2 cellular contexts compared by ENCODE assay signal in genomic region chr11:77089004-77089545, GRCh38.
TF ChIP-seq lines count a peak whose summit lies in the region.

No MANE protein-coding gene starts in this region.

TF ChIP-seq in liver, 16 proteins besides CTCF, POLR2A, EP300 and RAD21:
- no peak for TF ChIP-seq MAX (IDR thresholded peaks at IDR 0.05)
- TF ChIP-seq YY1 (IDR thresholded peaks at IDR 0.05) = no peak
- TF ChIP-seq NR2F2 (IDR thresholded peaks at IDR 0.05) = no peak
- no peak for TF ChIP-seq FOXA1 (IDR thresholded peaks at IDR 0.05)
- no peak for TF ChIP-seq REST (IDR thresholded peaks at IDR 0.05)
- TF ChIP-seq TAF1 (conservative IDR thresholded peaks at IDR 0.05) = no peak
- no peak for TF ChIP-seq ZBTB33 (IDR thresholded peaks at IDR 0.05)

TF ChIP-seq in HepG2, 621 proteins besides CTCF, POLR2A, EP300 and RAD21:
- TF ChIP-seq, protein P1, sequence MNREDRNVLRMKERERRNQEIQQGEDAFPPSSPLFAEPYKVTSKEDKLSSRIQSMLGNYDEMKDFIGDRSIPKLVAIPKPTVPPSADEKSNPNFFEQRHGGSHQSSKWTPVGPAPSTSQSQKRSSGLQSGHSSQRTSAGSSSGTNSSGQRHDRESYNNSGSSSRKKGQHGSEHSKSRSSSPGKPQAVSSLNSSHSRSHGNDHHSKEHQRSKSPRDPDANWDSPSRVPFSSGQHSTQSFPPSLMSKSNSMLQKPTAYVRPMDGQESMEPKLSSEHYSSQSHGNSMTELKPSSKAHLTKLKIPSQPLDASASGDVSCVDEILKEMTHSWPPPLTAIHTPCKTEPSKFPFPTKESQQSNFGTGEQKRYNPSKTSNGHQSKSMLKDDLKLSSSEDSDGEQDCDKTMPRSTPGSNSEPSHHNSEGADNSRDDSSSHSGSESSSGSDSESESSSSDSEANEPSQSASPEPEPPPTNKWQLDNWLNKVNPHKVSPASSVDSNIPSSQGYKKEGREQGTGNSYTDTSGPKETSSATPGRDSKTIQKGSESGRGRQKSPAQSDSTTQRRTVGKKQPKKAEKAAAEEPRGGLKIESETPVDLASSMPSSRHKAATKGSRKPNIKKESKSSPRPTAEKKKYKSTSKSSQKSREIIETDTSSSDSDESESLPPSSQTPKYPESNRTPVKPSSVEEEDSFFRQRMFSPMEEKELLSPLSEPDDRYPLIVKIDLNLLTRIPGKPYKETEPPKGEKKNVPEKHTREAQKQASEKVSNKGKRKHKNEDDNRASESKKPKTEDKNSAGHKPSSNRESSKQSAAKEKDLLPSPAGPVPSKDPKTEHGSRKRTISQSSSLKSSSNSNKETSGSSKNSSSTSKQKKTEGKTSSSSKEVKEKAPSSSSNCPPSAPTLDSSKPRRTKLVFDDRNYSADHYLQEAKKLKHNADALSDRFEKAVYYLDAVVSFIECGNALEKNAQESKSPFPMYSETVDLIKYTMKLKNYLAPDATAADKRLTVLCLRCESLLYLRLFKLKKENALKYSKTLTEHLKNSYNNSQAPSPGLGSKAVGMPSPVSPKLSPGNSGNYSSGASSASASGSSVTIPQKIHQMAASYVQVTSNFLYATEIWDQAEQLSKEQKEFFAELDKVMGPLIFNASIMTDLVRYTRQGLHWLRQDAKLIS (CRISPR knock-in tag; IDR thresholded peaks at IDR 0.05) = no peak
- TF ChIP-seq TRIM24 (CRISPR knock-in tag; IDR thresholded peaks at IDR 0.05) = no peak
- TF ChIP-seq NFE2L2 (IDR thresholded peaks at IDR 0.05; ENCODE audit: low read length) = no peak
- no peak for TF ChIP-seq SPEN (CRISPR knock-in tag; IDR thresholded peaks at IDR 0.05; ENCODE audit: low read depth)
- no peak for TF ChIP-seq SRY (CRISPR knock-in tag; IDR thresholded peaks at IDR 0.05)
- TF ChIP-seq, protein P2, sequence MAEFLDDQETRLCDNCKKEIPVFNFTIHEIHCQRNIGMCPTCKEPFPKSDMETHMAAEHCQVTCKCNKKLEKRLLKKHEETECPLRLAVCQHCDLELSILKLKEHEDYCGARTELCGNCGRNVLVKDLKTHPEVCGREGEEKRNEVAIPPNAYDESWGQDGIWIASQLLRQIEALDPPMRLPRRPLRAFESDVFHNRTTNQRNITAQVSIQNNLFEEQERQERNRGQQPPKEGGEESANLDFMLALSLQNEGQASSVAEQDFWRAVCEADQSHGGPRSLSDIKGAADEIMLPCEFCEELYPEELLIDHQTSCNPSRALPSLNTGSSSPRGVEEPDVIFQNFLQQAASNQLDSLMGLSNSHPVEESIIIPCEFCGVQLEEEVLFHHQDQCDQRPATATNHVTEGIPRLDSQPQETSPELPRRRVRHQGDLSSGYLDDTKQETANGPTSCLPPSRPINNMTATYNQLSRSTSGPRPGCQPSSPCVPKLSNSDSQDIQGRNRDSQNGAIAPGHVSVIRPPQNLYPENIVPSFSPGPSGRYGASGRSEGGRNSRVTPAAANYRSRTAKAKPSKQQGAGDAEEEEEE (CRISPR knock-in tag; IDR thresholded peaks at IDR 0.05; ENCODE audit: borderline replicate concordance) = no peak
- no peak for TF ChIP-seq MXD1 (CRISPR knock-in tag; IDR thresholded peaks at IDR 0.05)
- no peak for TF ChIP-seq RFXANK (CRISPR knock-in tag; IDR thresholded peaks at IDR 0.05)
- TF ChIP-seq SALL1 (CRISPR knock-in tag; IDR thresholded peaks at IDR 0.05) = no peak
- TF ChIP-seq HOXA9 (CRISPR knock-in tag; IDR thresholded peaks at IDR 0.05; ENCODE audit: borderline replicate concordance) = no peak
- TF ChIP-seq ZFP41 (CRISPR knock-in tag; IDR thresholded peaks at IDR 0.05; ENCODE audit: borderline replicate concordance) = no peak
- no peak for TF ChIP-seq ZNF619 (CRISPR knock-in tag; IDR thresholded peaks at IDR 0.05)
- TF ChIP-seq HES4 (CRISPR knock-in tag; IDR thresholded peaks at IDR 0.05; ENCODE audit: borderline replicate concordance) = no peak
- no peak for TF ChIP-seq HNRNPK (IDR thresholded peaks at IDR 0.05; ENCODE audit: low read depth, low read length, poor library complexity, severe bottlenecking)
